8 cellular contexts compared by ENCODE assay signal in genomic region chr16:1351582-1352362, GRCh38. TPM values are rescaled to one million over a fixed set of nuclear protein-coding genes. Genes with fewer than 3 reads are reported as not detected.
DNase-seq lines count a peak whose midpoint lies in the region; ATAC-seq and TF ChIP-seq lines count a peak whose summit lies in the region.

TSS of gene GNPTG (plus strand) at chr16:1351931. CDS start at chr16:1351966, 35 bp downstream.
TSS of gene TSR3 (minus strand) at chr16:1351878. CDS start at chr16:1351804, 74 bp downstream.

- peak within 1 kb of the TSS; percentile 82 for H3K4me3 Mint-ChIP-seq in CD8-positive, alpha-beta T cell

- no peak within 1 kb of the TSS for H2AFZ ChIP-seq in OCI-LY1 (ENCODE audit: low read length)

- H3K4me1 ChIP-seq in CD8-positive, alpha-beta T cell (ENCODE audit: insufficient read depth, low read length), result peaks cover 24% of the 10 kb centered on the region
- H3K4me1 ChIP-seq in OCI-LY1 (ENCODE audit: insufficient read depth, low read length, severe bottlenecking) (peaks cover 31% of the 10 kb centered on the region), mucosa of stomach (ENCODE audit: control insufficient read depth, insufficient read depth, low read length) (peaks cover 12% of the 10 kb centered on the region)

- no peaks in the 10 kb centered on the region for H3K36me3 ChIP-seq in CD8-positive, alpha-beta T cell (ENCODE audit: insufficient read depth, low read length)
- peaks cover 19% of the 10 kb centered on the region for H3K36me3 ChIP-seq in OCI-LY1 (ENCODE audit: insufficient read depth, low read length)
- no peaks in the 10 kb centered on the region for H3K36me3 ChIP-seq in mucosa of stomach (ENCODE audit: control insufficient read depth, insufficient read depth, low read length)

- 0 out of 2 replicates have a peak, but pooled peaks cover 7% of the 10 kb centered on the region for H3K79me2 ChIP-seq in OCI-LY1 (ENCODE audit: insufficient read depth, low read length)

- H3K9me3 Mint-ChIP-seq in CD8-positive, alpha-beta T cell, result no peaks in the 10 kb centered on the region

- ATAC-seq in CD8-positive, alpha-beta T cell, result peak; percentile 87
- ATAC-seq in GM19372 (IDR thresholded peaks at IDR 0.05; ENCODE audit: low read depth, unreplicated experiment) (peak; percentile 81), HG03565 (IDR thresholded peaks at IDR 0.05; ENCODE audit: unreplicated experiment) (peak; percentile 64)

- H3K36me3 Mint-ChIP-seq in CD8-positive, alpha-beta T cell, result peaks cover 18% of the 10 kb centered on the region

- H3K9ac ChIP-seq in OCI-LY1 (ENCODE audit: low read length) (peak within 1 kb of the TSS; percentile 84), mucosa of stomach (ENCODE audit: low read length) (peak within 1 kb of the TSS; percentile 73)

- intact Hi-C loops in CD8-positive, alpha-beta T cell (cut with DNase I, micrococcal nuclease), result loop anchor here (1.0 to 10.0 kb wide), 5 partner anchors 8 to 263 kb away; partner anchors contain the start of genes CRAMP1 (in 1 of the 2), IFT140 (in 1 of the 2), UBE2I (in 1 of the 2) and UQCC4 (in 1 of the 2)

- peak; percentile 75 for TF ChIP-seq POLR2A in erythroblast (IDR thresholded peaks at IDR 0.05; ENCODE audit: low read length)

- H3K4me3 ChIP-seq in CD8-positive, alpha-beta T cell (ENCODE audit: low read depth, low read length), result peak within 1 kb of the TSS; percentile 84
- H3K4me3 ChIP-seq in OCI-LY1 (ENCODE audit: low read depth, low read length, poor library complexity, severe bottlenecking) (peak within 1 kb of the TSS; percentile 91), mucosa of stomach (ENCODE audit: low read length) (peak within 1 kb of the TSS; percentile 66)

- H3K4me1 Mint-ChIP-seq in CD8-positive, alpha-beta T cell (ENCODE audit: low read depth), result peaks cover 35% of the 10 kb centered on the region

- H3K27ac Mint-ChIP-seq in CD8-positive, alpha-beta T cell, result peak within 1 kb of the TSS; percentile 72

- peak; percentile 68 to 91 (median 82) for DNase-seq in CD8-positive, alpha-beta T cell
- peak; percentile 87 for DNase-seq in activated T-cell treated with anti-CD3 and anti-CD28 coated beads, Interleukin-2, amount 50 U/mL, for 1 hour
- DNase-seq in erythroblast (lab: John Stamatoyannopoulos, UW), result peak; percentile 95 to 97
- DNase-seq in stimulated activated CD8-positive, alpha-beta memory T cell treated with anti-CD3 and anti-CD28 coated beads, Interleukin-4, amount 100 ng/mL, for 4 hours (ENCODE audit: low read depth in 2 of 2, low spot score in 1 of 2), result peak; percentile 53 to 70

- CTCF ChIA-PET in CD8-positive, alpha-beta T cell (lab: Charles Lee), result interaction anchor here (1.0 kb wide), 1 partner anchor 9 kb away, joined by 3 read pairs; no protein-coding TSS in a partner anchor

- no peaks in the 10 kb centered on the region for H3K9me3 ChIP-seq in CD8-positive, alpha-beta T cell (ENCODE audit: low read length)
- H3K9me3 ChIP-seq in OCI-LY1 (ENCODE audit: low read length), result no peaks in the 10 kb centered on the region
- H3K9me3 ChIP-seq in mucosa of stomach (ENCODE audit: control insufficient read depth, low read length), result no peaks in the 10 kb centered on the region

- H3K27me3 Mint-ChIP-seq in CD8-positive, alpha-beta T cell (ENCODE audit: low read depth), result no peaks in the 10 kb centered on the region

- peak within 1 kb of the TSS; percentile 50 for H3K27ac ChIP-seq in CD8-positive, alpha-beta T cell (ENCODE audit: low read depth, low read length)
- H3K27ac ChIP-seq in OCI-LY1 (ENCODE audit: low read depth, low read length, poor library complexity, severe bottlenecking), result no peak within 1 kb of the TSS

- no peaks in the 10 kb centered on the region for H3F3A ChIP-seq in OCI-LY1 (ENCODE audit: insufficient read depth, low read length)

- POLR2A ChIA-PET in CD8-positive, alpha-beta T cell (lab: Charles Lee), result interaction anchor here (0.6 kb wide), 1 partner anchor 597 kb away, joined by 3 read pairs; no protein-coding TSS in a partner anchor

- H4K20me1 ChIP-seq in OCI-LY1 (ENCODE audit: insufficient read depth, low read length), result no peaks in the 10 kb centered on the region

- H3K4me2 ChIP-seq in OCI-LY1 (ENCODE audit: low read length), result peak within 1 kb of the TSS; percentile 92

- no peaks in the 10 kb centered on the region for H3K27me3 ChIP-seq in CD8-positive, alpha-beta T cell (ENCODE audit: insufficient read depth, low read length)
- H3K27me3 ChIP-seq in OCI-LY1 (ENCODE audit: insufficient read depth, low read length), result no peaks in the 10 kb centered on the region
- H3K27me3 ChIP-seq in mucosa of stomach (ENCODE audit: control insufficient read depth, insufficient read depth, low read length), result no peaks in the 10 kb centered on the region

- no peak for TF ChIP-seq CTCF in CD8-positive, alpha-beta T cell (IDR thresholded peaks at IDR 0.05)
- no peak for TF ChIP-seq CTCF in OCI-LY1 (IDR thresholded peaks at IDR 0.05; ENCODE audit: low read length)

- H3K9me2 ChIP-seq in OCI-LY1 (ENCODE audit: low read depth, low read length), result no peaks in the 10 kb centered on the region

RNA-seq across cellular contexts. Expression of gene GNPTG, which starts in this region (rescaled TPM):
- total RNA-seq in CD8-positive, alpha-beta T cell, result 10 to 100 TPM; 30.7 to 31.9 TPM

RNA-seq across cellular contexts. Expression of gene TSR3, which starts in this region (rescaled TPM):
- 10 to 100 TPM; 21.6 to 22.7 TPM for total RNA-seq in CD8-positive, alpha-beta T cell
